Comparison of ENCODE assay signal across 25 cellular contexts in the genomic region with DNA sequence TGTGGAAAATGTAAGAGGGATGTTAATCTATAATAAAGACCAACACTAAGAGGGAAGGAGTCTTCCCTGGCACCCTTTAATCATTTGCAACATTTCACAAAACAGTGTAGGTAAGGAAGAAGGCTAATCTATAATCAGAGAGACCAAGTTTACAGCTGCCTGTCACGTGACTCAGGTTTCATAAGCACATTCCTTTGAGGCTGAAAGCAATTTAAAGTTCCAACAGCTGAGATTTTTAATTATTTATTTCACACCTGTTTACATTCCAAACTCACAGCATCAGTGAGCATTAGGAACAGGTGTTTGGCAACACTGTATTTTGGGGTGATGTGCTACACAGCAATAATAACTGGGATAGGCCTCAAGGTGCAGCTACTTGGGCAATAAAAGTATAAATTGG.
DNase-seq lines count a peak whose midpoint lies in the region; ATAC-seq and TF ChIP-seq lines count a peak whose summit lies in the region.
"Had no signal": no experiment of that assay in that cellular context is flagged by ENCODE, and none has a peak within 500 bp of the region (broad histone marks: within the 10 kb centered on the region; RNA-seq: fewer than 3 reads in every experiment).

No MANE protein-coding gene starts in this region.

- H3K36me3 ChIP-seq in upper lobe of left lung: no peaks in the 10 kb centered on the region

- no peak for TF ChIP-seq EP300 in upper lobe of left lung (IDR thresholded peaks at IDR 0.05)

- H3K27ac ChIP-seq in upper lobe of left lung: no peak overlapping the region
- H3K27ac ChIP-seq: testis had no signal

- TF ChIP-seq POLR2A in upper lobe of left lung (IDR thresholded peaks at IDR 0.05): no peak

- H3K4me3 Mint-ChIP-seq in activated CD8-positive, alpha-beta T cell treated with anti-CD3 and anti-CD28 coated beads for 36 hours: no peak overlapping the region
- H3K4me3 Mint-ChIP-seq: activated naive CD8-positive, alpha-beta T cell treated with anti-CD3 and anti-CD28 coated beads, Interleukin-2, amount 50 U/mL, for 24 hours; stimulated activated naive B cell treated with anti-CD40 and anti-IgM and Interleukin-4, amounts not matched to agents 10 μg/mL and 1 μg/mL and 100 μg/mL, for 72 hours; T-cell had no signal

- H3K4me3 ChIP-seq in fibroblast of villous mesenchyme (ENCODE audit: low read depth, low read length) (no peak overlapping the region), upper lobe of left lung (no peak overlapping the region)
- H3K4me3 ChIP-seq: testis had no signal

- no peaks in the 10 kb centered on the region for H3K9me3 Mint-ChIP-seq in activated CD8-positive, alpha-beta T cell treated with anti-CD3 and anti-CD28 coated beads for 36 hours
- H3K9me3 Mint-ChIP-seq: activated naive CD8-positive, alpha-beta T cell treated with anti-CD3 and anti-CD28 coated beads, Interleukin-2, amount 50 U/mL, for 24 hours; stimulated activated naive B cell treated with anti-CD40 and anti-IgM and Interleukin-4, amounts not matched to agents 10 μg/mL and 1 μg/mL and 100 μg/mL, for 72 hours; T-cell had no signal

- CTCF ChIA-PET in HEK293T (lab: Yijun Ruan, JAX): no interaction called here
- CTCF ChIA-PET in activated CD8-positive, alpha-beta T cell treated with anti-CD3 and anti-CD28 coated beads for 36 hours (lab: Charles Lee): no interaction called here

- TF ChIP-seq CTCF in fibroblast of villous mesenchyme (IDR thresholded peaks at IDR 0.05; ENCODE audit: insufficient read depth, low read depth, low read length) (no peak), upper lobe of left lung (IDR thresholded peaks at IDR 0.05) (no peak)
- no peak for TF ChIP-seq CTCF in activated CD8-positive, alpha-beta T cell treated with anti-CD3 and anti-CD28 coated beads for 36 hours (IDR thresholded peaks at IDR 0.05)

- H3K36me3 Mint-ChIP-seq in activated CD8-positive, alpha-beta T cell treated with anti-CD3 and anti-CD28 coated beads for 36 hours (ENCODE audit: low read depth): no peaks in the 10 kb centered on the region
- H3K36me3 Mint-ChIP-seq: stimulated activated naive B cell treated with anti-CD40 and anti-IgM and Interleukin-4, amounts not matched to agents 10 μg/mL and 1 μg/mL and 100 μg/mL, for 72 hours; T-cell had no signal

- no peaks in the 10 kb centered on the region for H3K9me3 ChIP-seq in upper lobe of left lung
- H3K9me3 ChIP-seq: testis had no signal

- no peak for DNase-seq in HEK293T (ENCODE audit: extremely low spot score)
- DNase-seq in OCI-M1 (lab: John Stamatoyannopoulos, UW): peak; percentile 23
- peak; percentile 7 for DNase-seq in fibroblast of villous mesenchyme (ENCODE audit: low read depth)
- peak; percentile 27 for DNase-seq in mucosa of gallbladder (ENCODE audit: low spot score)
- no peak for DNase-seq in NCI-H526 (lab: John Stamatoyannopoulos, UW)
- DNase-seq in upper lobe of left lung: no peak
- DNase-seq in activated CD8-positive, alpha-beta T cell treated with anti-CD3 and anti-CD28 coated beads for 36 hours: no peak
- no peak for DNase-seq in AG20443 (ENCODE audit: low spot score)
- DNase-seq: activated CD4-positive, CD25-positive, alpha-beta regulatory T cell treated with anti-CD3 and anti-CD28 coated beads, Interleukin-2, amount 50 U/mL, for 72 hours; activated effector memory CD4-positive, alpha-beta T cell treated with anti-CD3 and anti-CD28 coated beads, Interleukin-2, amount 50 U/mL, for 16 hours; activated naive CD8-positive, alpha-beta T cell treated with anti-CD3 and anti-CD28 coated beads, Interleukin-2, amount 50 U/mL, for 24 hours; C1 segment of cervical spinal cord; DND-41; effector CD8-positive, alpha-beta T cell; hypothalamus; NCI-H2227 treated with DMSO at 0.1 percent for 48 hours; NCI-H774; nucleus accumbens; retina; SHP77 treated with DMSO at 0.1 percent for 48 hours; stimulated activated CD4-positive, alpha-beta T cell treated with anti-CD3 and anti-CD28 coated beads, Interleukin-4, amount 100 ng/mL, for 1 hour; stimulated activated naive B cell treated with anti-CD40 and anti-IgM and Interleukin-4, amounts not matched to agents 10 μg/mL and 1 μg/mL and 100 μg/mL, for 72 hours; T-cell; testis had no signal

- H3K4me1 ChIP-seq in upper lobe of left lung: no peaks in the 10 kb centered on the region
- H3K4me1 ChIP-seq: testis had no signal

- intact Hi-C loops in activated CD8-positive, alpha-beta T cell treated with anti-CD3 and anti-CD28 coated beads for 36 hours (cut with micrococcal nuclease): no loop called here

- 38 to 44% methylated on average over 1 of the region's 1 CpG for WGBS in upper lobe of left lung, 2 donors

- H3K27me3 Mint-ChIP-seq in activated CD8-positive, alpha-beta T cell treated with anti-CD3 and anti-CD28 coated beads for 36 hours: peaks cover 9% of the 10 kb centered on the region

- no peak overlapping the region for H3K27ac Mint-ChIP-seq in activated CD8-positive, alpha-beta T cell treated with anti-CD3 and anti-CD28 coated beads for 36 hours
- H3K27ac Mint-ChIP-seq: activated naive CD8-positive, alpha-beta T cell treated with anti-CD3 and anti-CD28 coated beads, Interleukin-2, amount 50 U/mL, for 24 hours; stimulated activated naive B cell treated with anti-CD40 and anti-IgM and Interleukin-4, amounts not matched to agents 10 μg/mL and 1 μg/mL and 100 μg/mL, for 72 hours; T-cell had no signal

- POLR2A ChIA-PET in HEK293T (lab: Yijun Ruan, JAX): no interaction called here
- POLR2A ChIA-PET in activated CD8-positive, alpha-beta T cell treated with anti-CD3 and anti-CD28 coated beads for 36 hours (lab: Charles Lee): no interaction called here

- no peak for ATAC-seq in upper lobe of left lung (ENCODE audit: low FRiP score in 2 of 2)
- no peak for ATAC-seq in activated CD8-positive, alpha-beta T cell treated with anti-CD3 and anti-CD28 coated beads for 36 hours
- ATAC-seq: activated naive CD8-positive, alpha-beta T cell treated with anti-CD3 and anti-CD28 coated beads, Interleukin-2, amount 50 U/mL, for 24 hours; esophagus mucosa; stimulated activated naive B cell treated with anti-CD40 and anti-IgM and Interleukin-4, amounts not matched to agents 10 μg/mL and 1 μg/mL and 100 μg/mL, for 72 hours; T-cell had no signal

- H3K4me1 Mint-ChIP-seq in activated CD8-positive, alpha-beta T cell treated with anti-CD3 and anti-CD28 coated beads for 36 hours (ENCODE audit: low read depth): no peaks in the 10 kb centered on the region
- H3K4me1 Mint-ChIP-seq: activated naive CD8-positive, alpha-beta T cell treated with anti-CD3 and anti-CD28 coated beads, Interleukin-2, amount 50 U/mL, for 24 hours; stimulated activated naive B cell treated with anti-CD40 and anti-IgM and Interleukin-4, amounts not matched to agents 10 μg/mL and 1 μg/mL and 100 μg/mL, for 72 hours; T-cell had no signal

- H3K27me3 ChIP-seq in upper lobe of left lung: no peaks in the 10 kb centered on the region
- H3K27me3 ChIP-seq: testis had no signal

TF ChIP-seq in HEK293T, 16 proteins besides CTCF, POLR2A, EP300 and RAD21:
- peak; percentile 19; the same call in 1 of the 2 replicates for TF ChIP-seq L3MBTL2 (conservative IDR thresholded peaks at IDR 0.05)
- no peak for TF ChIP-seq ELF4 (IDR thresholded peaks at IDR 0.05)

Comparison
In these comparisons a context has a peak if more than half of its experiments do, and no peak if none do; other contexts are left out.
1. DNase-seq: peak in OCI-M1 (single experiment), fibroblast of villous mesenchyme (single experiment) and mucosa of gallbladder (single experiment); none in HEK293T (single experiment), NCI-H526 (0 of 2), upper lobe of left lung (0 of 2), activated CD8-positive, alpha-beta T cell treated with anti-CD3 and anti-CD28 coated beads for 36 hours (single experiment) and AG20443 (single experiment).